10 cellular contexts compared by ENCODE assay signal in genomic region chr1:223765036-223765718, GRCh38. TPM values are rescaled to one million over a fixed set of nuclear protein-coding genes. Genes with fewer than 3 reads are reported as not detected.
DNase-seq lines count a peak whose midpoint lies in the region; ATAC-seq and TF ChIP-seq lines count a peak whose summit lies in the region.
"Had no signal": no experiment of that assay in that cellular context is flagged by ENCODE, and none has a peak within 500 bp of the region (broad histone marks: within the 10 kb centered on the region; RNA-seq: fewer than 3 reads in every experiment).

No MANE protein-coding gene starts in this region.

- H3K9ac ChIP-seq in endodermal cell (ENCODE audit: extremely low read depth, low read length, poor library complexity, severe bottlenecking), result peak overlapping the region; percentile 23

- peaks cover 4% of the 10 kb centered on the region for H3K9me3 Mint-ChIP-seq in endodermal cell
- H3K9me3 Mint-ChIP-seq in effector memory CD8-positive, alpha-beta T cell, result no peaks in the 10 kb centered on the region
- H3K9me3 Mint-ChIP-seq: naive thymus-derived CD8-positive, alpha-beta T cell had no signal

- H3K27ac ChIP-seq in endodermal cell (ENCODE audit: low read depth, low read length), result peak overlapping the region; percentile 71
- H3K27ac ChIP-seq: C4-2B had no signal

- TF ChIP-seq CTCF in endodermal cell (conservative IDR thresholded peaks at IDR 0.05), result no peak

- H3K36me3 ChIP-seq in endodermal cell (ENCODE audit: control insufficient read depth, insufficient read depth, low read length), result peaks cover 73% of the 10 kb centered on the region

- no peaks in the 10 kb centered on the region for H3K27me3 ChIP-seq in endodermal cell (ENCODE audit: control insufficient read depth, insufficient read depth, low read length, poor library complexity, severe bottlenecking)

- no peaks in the 10 kb centered on the region for H3K4me1 ChIP-seq in endodermal cell (ENCODE audit: control insufficient read depth, insufficient read depth, low read length)

- H3K4me3 ChIP-seq in endodermal cell (ENCODE audit: low read length), result no peak overlapping the region

- H3K27ac Mint-ChIP-seq in endodermal cell, result peak overlapping the region; percentile 46
- H3K27ac Mint-ChIP-seq in effector memory CD8-positive, alpha-beta T cell, result peak overlapping the region in 1 of 2 donors; percentile 10
- H3K27ac Mint-ChIP-seq: naive thymus-derived CD8-positive, alpha-beta T cell had no signal

- peak; percentile 90 for DNase-seq in Ammon's horn (ENCODE audit: low spot score)
- DNase-seq in NCI-H2196 (lab: John Stamatoyannopoulos, UW; ENCODE audit: unreplicated experiment), result peak; percentile 86
- peak; percentile 60 for DNase-seq in endodermal cell
- peak; percentile 41 for DNase-seq in myocyte (ENCODE audit: low read depth)
- no peak for DNase-seq in NCI-H2081 treated with DMSO at 0.1 percent for 48 hours (lab: John Stamatoyannopoulos, UW)
- no peak for DNase-seq in A172 (ENCODE audit: low spot score)
- DNase-seq in activated CD4-positive, alpha-beta T cell treated with anti-CD3 and anti-CD28 coated beads, Interleukin-2, amount 50 U/mL, for 1 hour, result no peak
- DNase-seq in effector memory CD8-positive, alpha-beta T cell, result no peak
- DNase-seq: naive thymus-derived CD8-positive, alpha-beta T cell had no signal

- WGBS in endodermal cell (ENCODE audit: insufficient coverage in 1 of 2, insufficient read length in 1 of 2), 2 experiments, result 78 to 94% methylated on average over 3 to 9 of the region's 9 CpGs

- H3K4me3 Mint-ChIP-seq in endodermal cell, result no peak overlapping the region
- H3K4me3 Mint-ChIP-seq in effector memory CD8-positive, alpha-beta T cell, result no peak overlapping the region
- H3K4me3 Mint-ChIP-seq: naive thymus-derived CD8-positive, alpha-beta T cell had no signal

- no peak for ATAC-seq in effector memory CD8-positive, alpha-beta T cell (replicated peaks)
- ATAC-seq: naive thymus-derived CD8-positive, alpha-beta T cell had no signal

- H3K4me1 Mint-ChIP-seq in endodermal cell, result peaks cover 10% of the 10 kb centered on the region
- H3K4me1 Mint-ChIP-seq in effector memory CD8-positive, alpha-beta T cell (ENCODE audit: low read depth in 2 of 2), result no peaks in the 10 kb centered on the region
- H3K4me1 Mint-ChIP-seq: naive thymus-derived CD8-positive, alpha-beta T cell had no signal

- peaks cover 6% of the 10 kb centered on the region for H3K9me3 ChIP-seq in endodermal cell (ENCODE audit: control insufficient read depth, low read length)

- peaks cover 42% of the 10 kb centered on the region for H3K36me3 Mint-ChIP-seq in endodermal cell (ENCODE audit: low read depth)
- H3K36me3 Mint-ChIP-seq in effector memory CD8-positive, alpha-beta T cell (ENCODE audit: insufficient read depth), result peaks cover 70% of the 10 kb centered on the region

- H3K27me3 Mint-ChIP-seq in endodermal cell (ENCODE audit: insufficient read depth), result no peaks in the 10 kb centered on the region
- no peaks in the 10 kb centered on the region for H3K27me3 Mint-ChIP-seq in effector memory CD8-positive, alpha-beta T cell
- H3K27me3 Mint-ChIP-seq: naive thymus-derived CD8-positive, alpha-beta T cell had no signal

RNA-seq across cellular contexts. Expression of gene CAPN2, which starts 52.8 kb away (rescaled TPM):
- total RNA-seq in endodermal cell (10 to 100 TPM; 49.2 to 49.7 TPM), myocyte (199 and 234 TPM in 2 replicates)
- polyA plus RNA-seq in endodermal cell (2013, experiment 1 of 2), result 71.5 TPM
- polyA plus RNA-seq in endodermal cell (2013, experiment 2 of 2), result 75.9 TPM
- polyA plus RNA-seq in myocyte (2012), result 267 TPM
- total RNA-seq in A172 (2014; rRNA removed; shearing (Covaris generic)), result 432 and 455 TPM in 2 replicates

Comparison
In these comparisons a context has a peak if more than half of its experiments do, and no peak if none do; other contexts are left out.
1. DNase-seq: peak in Ammon's horn (single experiment), NCI-H2196 (single experiment), endodermal cell (single experiment) and myocyte (single experiment); none in NCI-H2081 treated with DMSO at 0.1 percent for 48 hours (single experiment), A172 (single experiment), activated CD4-positive, alpha-beta T cell treated with anti-CD3 and anti-CD28 coated beads, Interleukin-2, amount 50 U/mL, for 1 hour (single experiment) and effector memory CD8-positive, alpha-beta T cell (0 of 3).